In the genomic region with DNA sequence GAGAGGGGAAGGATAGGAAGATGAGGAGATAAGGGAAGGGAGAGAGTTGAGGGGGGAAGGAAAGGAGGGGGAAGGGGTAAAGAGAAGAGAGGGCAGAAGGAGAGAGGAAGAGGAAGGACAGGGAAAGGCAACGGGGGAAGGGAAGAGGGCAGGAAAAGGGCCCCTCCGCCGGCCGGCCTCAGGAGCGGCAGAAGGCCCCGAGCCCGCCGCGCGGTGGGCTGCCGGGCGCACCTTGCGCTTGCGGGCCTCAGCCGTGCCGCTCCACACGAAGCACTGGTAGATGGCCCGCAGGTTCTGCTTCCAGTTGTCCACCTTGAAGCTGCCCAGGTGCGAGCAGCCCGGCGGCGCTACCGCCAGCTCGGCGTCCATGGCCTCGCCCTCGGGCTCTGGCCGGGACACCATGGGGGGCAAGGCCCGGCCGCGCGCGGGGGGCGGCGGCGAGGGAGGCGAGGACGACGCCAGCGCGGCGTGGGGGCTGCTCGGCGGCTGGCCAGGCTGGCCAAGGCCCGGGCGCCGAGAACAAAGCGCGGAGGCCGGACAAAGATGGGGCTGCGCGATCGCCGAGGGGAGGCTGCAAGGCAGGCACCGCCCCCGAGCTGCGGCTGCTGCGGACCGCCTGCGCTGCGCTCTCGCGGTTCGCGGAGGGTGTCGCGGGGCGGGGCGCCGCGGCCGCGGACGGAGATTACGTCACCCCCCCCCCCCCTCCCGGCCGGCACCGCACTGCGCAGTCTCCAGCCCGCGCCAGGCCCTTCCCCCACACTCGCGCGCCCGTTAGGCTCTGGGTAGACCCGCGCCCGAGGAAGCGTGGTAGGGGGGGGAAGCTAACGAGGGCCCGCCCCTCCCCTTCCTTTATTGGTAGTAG, we compare ENCODE assay signal across 8 cellular contexts. TPM values are rescaled to one million over a fixed set of nuclear protein-coding genes. Genes with fewer than 3 reads are reported as not detected.
DNase-seq lines count a peak whose midpoint lies in the region; ATAC-seq and TF ChIP-seq lines count a peak whose summit lies in the region.

A gene (minus strand): TSS at position 578 of the 862 bp plus-strand sequence. CDS start 176 bp downstream, at position 402.

- peak within 1 kb of the TSS; percentile 91 for H2AFZ ChIP-seq in SK-N-SH (ENCODE audit: low read depth)

- POLR2A ChIA-PET in SK-N-SH (lab: Yijun Ruan, JAX): interaction anchor here (0.6 to 3.9 kb wide), 13 partner anchors 9 to 510 kb away, joined by 3 to 35 read pairs (median 3); no protein-coding TSS in a partner anchor

- H3K79me2 ChIP-seq in SK-N-SH (ENCODE audit: insufficient read depth): peaks cover 49% of the 10 kb centered on the region

- no peak for TF ChIP-seq CTCF in SK-N-SH (IDR thresholded peaks at IDR 0.05)
- TF ChIP-seq CTCF in brain microvascular endothelial cell (IDR thresholded peaks at IDR 0.05; ENCODE audit: low read depth, low read length, missing control alignments): no peak

- H3K9ac ChIP-seq in SK-N-SH: peak within 1 kb of the TSS; percentile 100

- peaks cover 11 to 12% of the 10 kb centered on the region in 2 experiments; a peak in 3 of 4 replicates for H3K4me1 ChIP-seq in SK-N-SH (ENCODE audit: control insufficient read depth in 1 of 2, insufficient read depth in 2 of 2, low read depth in 1 of 2, low read length in 1 of 2)

- no peaks in the 10 kb centered on the region; the same call in 1 of the 2 replicates for H3K9me3 ChIP-seq in SK-N-SH

- peaks cover 24% of the 10 kb centered on the region for H3F3A ChIP-seq in SK-N-SH (replicated peaks; ENCODE audit: insufficient read depth)

- DNase-seq in DMS153 (lab: John Stamatoyannopoulos, UW): peak; percentile 71
- DNase-seq in SK-N-SH: peak; percentile 92
- no peak for DNase-seq in brain microvascular endothelial cell
- DNase-seq in islet precursor cell: peak; percentile 100
- peak; percentile 93 for DNase-seq in stimulated activated CD4-positive, alpha-beta T cell treated with anti-CD3 and anti-CD28 coated beads, Interleukin-12 subunit alpha, Interleukin-12 subunit beta, amount 100 ng/mL, for 4 hours
- no peak for DNase-seq in NCI-H187 treated with DMSO at 0.1 percent for 48 hours (lab: John Stamatoyannopoulos, UW)

- ATAC-seq in GM19351 (IDR thresholded peaks at IDR 0.05; ENCODE audit: unreplicated experiment) (peak; percentile 54), HG03378 (IDR thresholded peaks at IDR 0.05; ENCODE audit: unreplicated experiment) (peak; percentile 21)

- H3K27me3 ChIP-seq in SK-N-SH (ENCODE audit: insufficient read depth) (no peaks in the 10 kb centered on the region), brain microvascular endothelial cell (replicated peaks) (no peaks in the 10 kb centered on the region)

- in situ Hi-C loops in brain microvascular endothelial cell (cut with HindIII; ENCODE audit: low pct_ligation_motif_present, low sequenced_read_pairs): no loop called here

- H3K27ac ChIP-seq in SK-N-SH (ENCODE audit: low read depth in 2 of 2, low read length in 1 of 2) (peak within 1 kb of the TSS; percentile 97 to 98), brain microvascular endothelial cell (peak within 1 kb of the TSS; percentile 98)

- H3K9me2 ChIP-seq in SK-N-SH: no peaks in the 10 kb centered on the region

- WGBS in SK-N-SH (ENCODE audit: low lambda C conversion rate): 0% methylated on average over 26 of the region's 91 CpGs

- peaks cover 45% of the 10 kb centered on the region for H4K20me1 ChIP-seq in SK-N-SH (ENCODE audit: insufficient read depth)

- H3K4me2 ChIP-seq in SK-N-SH: peak within 1 kb of the TSS; percentile 93

- H3K36me3 ChIP-seq in SK-N-SH (replicated peaks in 1 of 2; ENCODE audit: control insufficient read depth in 1 of 2, insufficient read depth in 2 of 2, low read length in 1 of 2): peaks cover 5 to 13% of the 10 kb centered on the region in 2 experiments
- peaks cover 5% of the 10 kb centered on the region for H3K36me3 ChIP-seq in brain microvascular endothelial cell (replicated peaks)

- H3K4me3 ChIP-seq in SK-N-SH (ENCODE audit: low read depth in 2 of 2, low read length in 1 of 2) (peak within 1 kb of the TSS; percentile 82 to 99), brain microvascular endothelial cell (ENCODE audit: low read depth, low read length) (peak within 1 kb of the TSS; percentile 84)

- CTCF ChIA-PET in SK-N-SH (lab: Yijun Ruan, JAX): interaction anchor here (1.3 to 3.4 kb wide), 12 partner anchors 8 to 469 kb away, joined by 3 to 23 read pairs (median 7); no protein-coding TSS in a partner anchor

- no peak for TF ChIP-seq EP300 in SK-N-SH (IDR thresholded peaks at IDR 0.05; ENCODE audit: borderline replicate concordance in 1 of 2, low read depth in 1 of 2, low read length in 1 of 2)

- no peak for TF ChIP-seq RAD21 in SK-N-SH (IDR thresholded peaks at IDR 0.05; ENCODE audit: low read length)

TF ChIP-seq in SK-N-SH, 30 proteins besides CTCF, POLR2A, EP300 and RAD21 (continues in another document):
- TF ChIP-seq, protein P1, sequence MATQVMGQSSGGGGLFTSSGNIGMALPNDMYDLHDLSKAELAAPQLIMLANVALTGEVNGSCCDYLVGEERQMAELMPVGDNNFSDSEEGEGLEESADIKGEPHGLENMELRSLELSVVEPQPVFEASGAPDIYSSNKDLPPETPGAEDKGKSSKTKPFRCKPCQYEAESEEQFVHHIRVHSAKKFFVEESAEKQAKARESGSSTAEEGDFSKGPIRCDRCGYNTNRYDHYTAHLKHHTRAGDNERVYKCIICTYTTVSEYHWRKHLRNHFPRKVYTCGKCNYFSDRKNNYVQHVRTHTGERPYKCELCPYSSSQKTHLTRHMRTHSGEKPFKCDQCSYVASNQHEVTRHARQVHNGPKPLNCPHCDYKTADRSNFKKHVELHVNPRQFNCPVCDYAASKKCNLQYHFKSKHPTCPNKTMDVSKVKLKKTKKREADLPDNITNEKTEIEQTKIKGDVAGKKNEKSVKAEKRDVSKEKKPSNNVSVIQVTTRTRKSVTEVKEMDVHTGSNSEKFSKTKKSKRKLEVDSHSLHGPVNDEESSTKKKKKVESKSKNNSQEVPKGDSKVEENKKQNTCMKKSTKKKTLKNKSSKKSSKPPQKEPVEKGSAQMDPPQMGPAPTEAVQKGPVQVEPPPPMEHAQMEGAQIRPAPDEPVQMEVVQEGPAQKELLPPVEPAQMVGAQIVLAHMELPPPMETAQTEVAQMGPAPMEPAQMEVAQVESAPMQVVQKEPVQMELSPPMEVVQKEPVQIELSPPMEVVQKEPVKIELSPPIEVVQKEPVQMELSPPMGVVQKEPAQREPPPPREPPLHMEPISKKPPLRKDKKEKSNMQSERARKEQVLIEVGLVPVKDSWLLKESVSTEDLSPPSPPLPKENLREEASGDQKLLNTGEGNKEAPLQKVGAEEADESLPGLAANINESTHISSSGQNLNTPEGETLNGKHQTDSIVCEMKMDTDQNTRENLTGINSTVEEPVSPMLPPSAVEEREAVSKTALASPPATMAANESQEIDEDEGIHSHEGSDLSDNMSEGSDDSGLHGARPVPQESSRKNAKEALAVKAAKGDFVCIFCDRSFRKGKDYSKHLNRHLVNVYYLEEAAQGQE (IDR thresholded peaks at IDR 0.05; ENCODE audit: low read depth, low read length): 0 out of 2 replicates have a peak, but pooled peaks have one; percentile 43
- peak; percentile 42; the same call in 1 of the 2 replicates for TF ChIP-seq SIN3A (IDR thresholded peaks at IDR 0.05; ENCODE audit: borderline replicate concordance, low read depth, low read length)
- TF ChIP-seq, protein P2, sequence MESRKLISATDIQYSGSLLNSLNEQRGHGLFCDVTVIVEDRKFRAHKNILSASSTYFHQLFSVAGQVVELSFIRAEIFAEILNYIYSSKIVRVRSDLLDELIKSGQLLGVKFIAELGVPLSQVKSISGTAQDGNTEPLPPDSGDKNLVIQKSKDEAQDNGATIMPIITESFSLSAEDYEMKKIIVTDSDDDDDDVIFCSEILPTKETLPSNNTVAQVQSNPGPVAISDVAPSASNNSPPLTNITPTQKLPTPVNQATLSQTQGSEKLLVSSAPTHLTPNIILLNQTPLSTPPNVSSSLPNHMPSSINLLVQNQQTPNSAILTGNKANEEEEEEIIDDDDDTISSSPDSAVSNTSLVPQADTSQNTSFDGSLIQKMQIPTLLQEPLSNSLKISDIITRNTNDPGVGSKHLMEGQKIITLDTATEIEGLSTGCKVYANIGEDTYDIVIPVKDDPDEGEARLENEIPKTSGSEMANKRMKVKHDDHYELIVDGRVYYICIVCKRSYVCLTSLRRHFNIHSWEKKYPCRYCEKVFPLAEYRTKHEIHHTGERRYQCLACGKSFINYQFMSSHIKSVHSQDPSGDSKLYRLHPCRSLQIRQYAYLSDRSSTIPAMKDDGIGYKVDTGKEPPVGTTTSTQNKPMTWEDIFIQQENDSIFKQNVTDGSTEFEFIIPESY (IDR thresholded peaks at IDR 0.05; ENCODE audit: borderline replicate concordance, low read depth): peak; percentile 70; the same call in 1 of the 2 replicates
- TF ChIP-seq, protein P3, sequence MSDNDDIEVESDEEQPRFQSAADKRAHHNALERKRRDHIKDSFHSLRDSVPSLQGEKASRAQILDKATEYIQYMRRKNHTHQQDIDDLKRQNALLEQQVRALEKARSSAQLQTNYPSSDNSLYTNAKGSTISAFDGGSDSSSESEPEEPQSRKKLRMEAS (IDR thresholded peaks at IDR 0.05; ENCODE audit: low read depth): 0 out of 2 replicates have a peak, but pooled peaks have one; percentile 16
- TF ChIP-seq, protein P4, sequence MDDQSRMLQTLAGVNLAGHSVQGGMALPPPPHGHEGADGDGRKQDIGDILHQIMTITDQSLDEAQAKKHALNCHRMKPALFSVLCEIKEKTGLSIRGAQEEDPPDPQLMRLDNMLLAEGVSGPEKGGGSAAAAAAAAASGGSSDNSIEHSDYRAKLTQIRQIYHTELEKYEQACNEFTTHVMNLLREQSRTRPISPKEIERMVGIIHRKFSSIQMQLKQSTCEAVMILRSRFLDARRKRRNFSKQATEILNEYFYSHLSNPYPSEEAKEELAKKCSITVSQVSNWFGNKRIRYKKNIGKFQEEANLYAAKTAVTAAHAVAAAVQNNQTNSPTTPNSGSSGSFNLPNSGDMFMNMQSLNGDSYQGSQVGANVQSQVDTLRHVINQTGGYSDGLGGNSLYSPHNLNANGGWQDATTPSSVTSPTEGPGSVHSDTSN (IDR thresholded peaks at IDR 0.05): no peak
- TF ChIP-seq CHD2 (IDR thresholded peaks at IDR 0.05; ENCODE audit: low read length, partially characterized antibody): peak; percentile 91
- TF ChIP-seq TAF1 (IDR thresholded peaks at IDR 0.05; ENCODE audit: borderline replicate concordance, low read depth, low read length): peak; percentile 86
- no peak for TF ChIP-seq TCF12 (IDR thresholded peaks at IDR 0.05)
- TF ChIP-seq RXRA (IDR thresholded peaks at IDR 0.05; ENCODE audit: borderline replicate concordance, low read depth): no peak

RNA-seq across cellular contexts. Expression of the gene that starts here (rescaled TPM):
- 142 and 172 TPM in 2 replicates for polyA plus RNA-seq in SK-N-SH (2012; rRNA removed)
- 114 and 137 TPM in 2 replicates for polyA plus RNA-seq in SK-N-SH (2012; cell fraction: cytosol; rRNA removed)
- polyA plus RNA-seq in SK-N-SH (2012; cell fraction: nucleus; rRNA removed): 193 and 215 TPM in 2 replicates

Comparison
In these comparisons a context has a peak if more than half of its experiments do, and no peak if none do; other contexts are left out.
1. DNase-seq: peak in DMS153 (single experiment), SK-N-SH (single experiment), islet precursor cell (single experiment) and stimulated activated CD4-positive, alpha-beta T cell treated with anti-CD3 and anti-CD28 coated beads, Interleukin-12 subunit alpha, Interleukin-12 subunit beta, amount 100 ng/mL, for 4 hours (single experiment); none in brain microvascular endothelial cell (single experiment) and NCI-H187 treated with DMSO at 0.1 percent for 48 hours (single experiment).